ENCODE assay signal across 20 cellular contexts in the genomic region with DNA sequence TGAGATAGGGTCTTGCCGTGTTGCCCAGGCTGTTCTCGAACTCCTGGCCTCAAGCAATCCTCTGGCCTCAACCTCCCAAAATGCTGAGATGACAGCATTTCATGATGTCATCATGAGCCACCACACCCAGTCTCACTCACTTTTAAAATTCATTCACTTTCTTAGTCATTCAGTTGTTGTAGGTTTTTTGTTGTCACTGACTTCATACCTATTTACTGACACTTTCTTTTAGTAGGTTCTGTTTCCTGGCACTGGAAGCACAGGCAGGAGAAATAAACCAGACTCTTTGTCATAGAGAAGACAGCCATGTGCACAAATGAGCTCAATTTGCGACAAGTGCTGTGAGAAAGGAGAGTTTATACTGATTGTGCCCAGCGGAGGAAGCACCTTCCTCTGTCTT. TPM values are rescaled to one million over a fixed set of nuclear protein-coding genes. Genes with fewer than 3 reads are reported as not detected.
DNase-seq lines count a peak whose midpoint lies in the region; ATAC-seq and TF ChIP-seq lines count a peak whose summit lies in the region.
"Had no signal": no experiment of that assay in that cellular context is flagged by ENCODE, and none has a peak within 500 bp of the region (broad histone marks: within the 10 kb centered on the region; RNA-seq: fewer than 3 reads in every experiment).

No MANE protein-coding gene starts in this region.

- H3K27ac Mint-ChIP-seq in activated CD4-positive, alpha-beta T cell treated with anti-CD3 and anti-CD28 coated beads for 36 hours = no peak overlapping the region
- H3K27ac Mint-ChIP-seq: CD14-positive monocyte had no signal

- no peak for DNase-seq in activated CD4-positive, alpha-beta T cell treated with anti-CD3 and anti-CD28 coated beads for 36 hours
- no peak for DNase-seq in activated CD4-positive, alpha-beta T cell treated with anti-CD3 and anti-CD28 coated beads, Interleukin-2, amount 50 U/mL, for 1 hour
- DNase-seq in A172 (ENCODE audit: low spot score) (peak; percentile 61), RKO (ENCODE audit: low spot score) (peak; percentile 42), fibroblast of mammary gland (ENCODE audit: low read depth) (peak; percentile 26), head of caudate nucleus (no peak), ACHN (no peak), NCI-H2196 (lab: John Stamatoyannopoulos, UW; ENCODE audit: unreplicated experiment) (no peak)
- DNase-seq: COR-L47, DMS153, EL, H7, MV-4-11, NCI-H1417 treated with DMSO at 0.1 percent for 48 hours, NCI-H2029, NCI-H524, RPMI8226 had no signal

- CTCF ChIA-PET in activated CD4-positive, alpha-beta T cell treated with anti-CD3 and anti-CD28 coated beads for 36 hours (lab: Charles Lee) = interaction anchor here (0.9 to 1.0 kb wide), 3 partner anchors 13 to 177 kb away, joined by 3 to 4 read pairs (median 3); partner anchors contain the start of gene PGAP2

- TF ChIP-seq CTCF in fibroblast of mammary gland (conservative IDR thresholded peaks at IDR 0.05; ENCODE audit: control insufficient read depth, insufficient read depth, low read depth, low read length) = no peak

- in situ Hi-C loops in ACHN (cut with HindIII; ENCODE audit: low pct_ligation_motif_present, low pct_unique_long_range_greater_than_20kb, low sequenced_read_pairs) = no loop called here

- H3K9me3 Mint-ChIP-seq in activated CD4-positive, alpha-beta T cell treated with anti-CD3 and anti-CD28 coated beads for 36 hours (ENCODE audit: low read depth) = no peaks in the 10 kb centered on the region

- no peaks in the 10 kb centered on the region for H3K36me3 Mint-ChIP-seq in activated CD4-positive, alpha-beta T cell treated with anti-CD3 and anti-CD28 coated beads for 36 hours (ENCODE audit: low read depth)

- intact Hi-C loops in activated CD4-positive, alpha-beta T cell treated with anti-CD3 and anti-CD28 coated beads for 36 hours (cut with DNase I, micrococcal nuclease) = no loop called here
- intact Hi-C loops in head of caudate nucleus (cut with DNase I) = no loop called here

- POLR2A ChIA-PET in activated CD4-positive, alpha-beta T cell treated with anti-CD3 and anti-CD28 coated beads for 36 hours (lab: Charles Lee) = interaction anchor here (0.5 kb wide), 1 partner anchor 339 kb away, joined by 3 read pairs; no protein-coding TSS in a partner anchor

- peak; percentile 77 for ATAC-seq in activated CD4-positive, alpha-beta T cell treated with anti-CD3 and anti-CD28 coated beads for 36 hours

- H3K27me3 Mint-ChIP-seq in activated CD4-positive, alpha-beta T cell treated with anti-CD3 and anti-CD28 coated beads for 36 hours = no peaks in the 10 kb centered on the region

- H3K4me3 ChIP-seq in fibroblast of mammary gland (ENCODE audit: control insufficient read depth, low read depth, low read length) = no peak overlapping the region

- no peak overlapping the region for H3K4me3 Mint-ChIP-seq in activated CD4-positive, alpha-beta T cell treated with anti-CD3 and anti-CD28 coated beads for 36 hours
- H3K4me3 Mint-ChIP-seq: CD14-positive monocyte had no signal

- H3K4me1 Mint-ChIP-seq in activated CD4-positive, alpha-beta T cell treated with anti-CD3 and anti-CD28 coated beads for 36 hours = peaks cover 5% of the 10 kb centered on the region

RNA-seq across cellular contexts. Expression of gene ART5, which starts 10.5 kb away (rescaled TPM):
- under 1 TPM in 1 of 2 experiments, not detected in 1; 0.23 TPM for total RNA-seq in activated CD4-positive, alpha-beta T cell treated with anti-CD3 and anti-CD28 coated beads for 36 hours
- total RNA-seq in A172 (2014; rRNA removed; shearing (Covaris generic)) = 0.31 TPM in 1 of 2 replicates, not detected in the other
- total RNA-seq: SK-MEL-5 had no signal

RNA-seq across cellular contexts. Expression of gene ART1, which starts 13.6 kb away (rescaled TPM):
- not detected for total RNA-seq in activated CD4-positive, alpha-beta T cell treated with anti-CD3 and anti-CD28 coated beads for 36 hours
- not detected in 2 replicates for total RNA-seq in A172 (2014; rRNA removed; shearing (Covaris generic))
- total RNA-seq: LHCN-M2, SK-MEL-5 had no signal

RNA-seq across cellular contexts. Expression of gene CHRNA10, which starts 39.9 kb away (rescaled TPM):
- 1 to 10 TPM in 1 of 2 experiments, under 1 TPM in 1; 0.91 to 1.1 TPM for total RNA-seq in activated CD4-positive, alpha-beta T cell treated with anti-CD3 and anti-CD28 coated beads for 36 hours
- 0.28 and 2.0 TPM in 2 replicates for total RNA-seq in A172 (2014; rRNA removed; shearing (Covaris generic))

Comparison
In these comparisons a context has a peak if more than half of its experiments do, and no peak if none do; other contexts are left out.
1. DNase-seq: peak in A172 (single experiment), RKO (single experiment) and fibroblast of mammary gland (single experiment); none in activated CD4-positive, alpha-beta T cell treated with anti-CD3 and anti-CD28 coated beads for 36 hours (single experiment), activated CD4-positive, alpha-beta T cell treated with anti-CD3 and anti-CD28 coated beads, Interleukin-2, amount 50 U/mL, for 1 hour (single experiment), head of caudate nucleus (0 of 42), ACHN (single experiment) and NCI-H2196 (single experiment).